2 cellular contexts compared by ENCODE assay signal in the genomic region with DNA sequence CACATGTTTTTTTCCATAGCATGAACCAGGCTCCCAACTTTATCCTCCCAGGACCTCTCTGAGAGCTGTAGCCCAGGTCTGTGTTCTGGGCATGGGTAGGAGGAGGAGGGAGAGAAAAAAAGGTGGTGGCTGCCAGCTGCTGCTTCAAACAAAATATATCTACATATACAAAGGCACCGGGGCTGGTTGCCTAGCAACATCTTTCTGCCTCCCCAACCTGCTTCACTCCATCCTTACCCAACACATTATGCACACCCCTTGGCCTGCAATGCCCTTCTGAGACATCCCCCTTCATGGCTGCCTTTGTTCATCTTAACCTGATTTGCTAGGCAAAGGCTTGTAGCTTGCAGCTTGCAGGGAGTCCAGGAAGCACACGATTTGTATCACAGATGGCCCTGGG.
TF ChIP-seq lines count a peak whose summit lies in the region.

No MANE protein-coding gene starts in this region.

TF ChIP-seq in SK-N-SH, 30 proteins besides CTCF, POLR2A, EP300 and RAD21:
- TF ChIP-seq ZBTB33 (IDR thresholded peaks at IDR 0.05; ENCODE audit: borderline replicate concordance, low read depth): no peak
- no peak for TF ChIP-seq ELF1 (IDR thresholded peaks at IDR 0.05)
- no peak for TF ChIP-seq REST (IDR thresholded peaks at IDR 0.05; ENCODE audit: low read depth, low read length)
- TF ChIP-seq, protein P1, sequence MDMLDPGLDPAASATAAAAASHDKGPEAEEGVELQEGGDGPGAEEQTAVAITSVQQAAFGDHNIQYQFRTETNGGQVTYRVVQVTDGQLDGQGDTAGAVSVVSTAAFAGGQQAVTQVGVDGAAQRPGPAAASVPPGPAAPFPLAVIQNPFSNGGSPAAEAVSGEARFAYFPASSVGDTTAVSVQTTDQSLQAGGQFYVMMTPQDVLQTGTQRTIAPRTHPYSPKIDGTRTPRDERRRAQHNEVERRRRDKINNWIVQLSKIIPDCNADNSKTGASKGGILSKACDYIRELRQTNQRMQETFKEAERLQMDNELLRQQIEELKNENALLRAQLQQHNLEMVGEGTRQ (IDR thresholded peaks at IDR 0.05; ENCODE audit: borderline replicate concordance, low read depth, low read length): no peak
- TF ChIP-seq SIN3A (IDR thresholded peaks at IDR 0.05; ENCODE audit: borderline replicate concordance, low read depth, low read length): no peak
- no peak for TF ChIP-seq SMC3 (IDR thresholded peaks at IDR 0.05; ENCODE audit: low read depth, low read length)
- TF ChIP-seq YY1 (IDR thresholded peaks at IDR 0.05; ENCODE audit: low read depth): no peak
- TF ChIP-seq CHD2 (IDR thresholded peaks at IDR 0.05; ENCODE audit: low read length, partially characterized antibody): no peak
- TF ChIP-seq IRF3 (IDR thresholded peaks at IDR 0.05; ENCODE audit: low read depth, low read length): no peak
- TF ChIP-seq, protein P2, sequence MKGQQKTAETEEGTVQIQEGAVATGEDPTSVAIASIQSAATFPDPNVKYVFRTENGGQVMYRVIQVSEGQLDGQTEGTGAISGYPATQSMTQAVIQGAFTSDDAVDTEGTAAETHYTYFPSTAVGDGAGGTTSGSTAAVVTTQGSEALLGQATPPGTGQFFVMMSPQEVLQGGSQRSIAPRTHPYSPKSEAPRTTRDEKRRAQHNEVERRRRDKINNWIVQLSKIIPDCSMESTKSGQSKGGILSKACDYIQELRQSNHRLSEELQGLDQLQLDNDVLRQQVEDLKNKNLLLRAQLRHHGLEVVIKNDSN (IDR thresholded peaks at IDR 0.05; ENCODE audit: borderline replicate concordance, low read depth): no peak
- TF ChIP-seq RFX5 (IDR thresholded peaks at IDR 0.05; ENCODE audit: low read length): no peak
- TF ChIP-seq GATA2 (CRISPR knock-in tag; IDR thresholded peaks at IDR 0.05): no peak
- TF ChIP-seq, protein P3, sequence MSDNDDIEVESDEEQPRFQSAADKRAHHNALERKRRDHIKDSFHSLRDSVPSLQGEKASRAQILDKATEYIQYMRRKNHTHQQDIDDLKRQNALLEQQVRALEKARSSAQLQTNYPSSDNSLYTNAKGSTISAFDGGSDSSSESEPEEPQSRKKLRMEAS (IDR thresholded peaks at IDR 0.05; ENCODE audit: low read depth): no peak
- no peak for TF ChIP-seq TEAD4 (IDR thresholded peaks at IDR 0.05; ENCODE audit: borderline replicate concordance, insufficient read depth)
- no peak for TF ChIP-seq MEF2A (IDR thresholded peaks at IDR 0.05; ENCODE audit: borderline replicate concordance, low read depth)
- TF ChIP-seq MXI1 (IDR thresholded peaks at IDR 0.05; ENCODE audit: low read depth, low read length): no peak
- TF ChIP-seq EZH2phosphoT487 (IDR thresholded peaks at IDR 0.05; ENCODE audit: borderline replicate concordance, low read depth): no peak
- TF ChIP-seq FOXJ3 (CRISPR knock-in tag; IDR thresholded peaks at IDR 0.05): no peak
- TF ChIP-seq TAF1 (IDR thresholded peaks at IDR 0.05; ENCODE audit: borderline replicate concordance, low read depth, low read length): no peak
- no peak for TF ChIP-seq TCF12 (IDR thresholded peaks at IDR 0.05)

TF ChIP-seq in SK-N-SH treated with all-trans-retinoic acid at 6 μM for 48 hours, 23 proteins besides CTCF, POLR2A, EP300 and RAD21 (continued from another document):
- TF ChIP-seq, protein P4, sequence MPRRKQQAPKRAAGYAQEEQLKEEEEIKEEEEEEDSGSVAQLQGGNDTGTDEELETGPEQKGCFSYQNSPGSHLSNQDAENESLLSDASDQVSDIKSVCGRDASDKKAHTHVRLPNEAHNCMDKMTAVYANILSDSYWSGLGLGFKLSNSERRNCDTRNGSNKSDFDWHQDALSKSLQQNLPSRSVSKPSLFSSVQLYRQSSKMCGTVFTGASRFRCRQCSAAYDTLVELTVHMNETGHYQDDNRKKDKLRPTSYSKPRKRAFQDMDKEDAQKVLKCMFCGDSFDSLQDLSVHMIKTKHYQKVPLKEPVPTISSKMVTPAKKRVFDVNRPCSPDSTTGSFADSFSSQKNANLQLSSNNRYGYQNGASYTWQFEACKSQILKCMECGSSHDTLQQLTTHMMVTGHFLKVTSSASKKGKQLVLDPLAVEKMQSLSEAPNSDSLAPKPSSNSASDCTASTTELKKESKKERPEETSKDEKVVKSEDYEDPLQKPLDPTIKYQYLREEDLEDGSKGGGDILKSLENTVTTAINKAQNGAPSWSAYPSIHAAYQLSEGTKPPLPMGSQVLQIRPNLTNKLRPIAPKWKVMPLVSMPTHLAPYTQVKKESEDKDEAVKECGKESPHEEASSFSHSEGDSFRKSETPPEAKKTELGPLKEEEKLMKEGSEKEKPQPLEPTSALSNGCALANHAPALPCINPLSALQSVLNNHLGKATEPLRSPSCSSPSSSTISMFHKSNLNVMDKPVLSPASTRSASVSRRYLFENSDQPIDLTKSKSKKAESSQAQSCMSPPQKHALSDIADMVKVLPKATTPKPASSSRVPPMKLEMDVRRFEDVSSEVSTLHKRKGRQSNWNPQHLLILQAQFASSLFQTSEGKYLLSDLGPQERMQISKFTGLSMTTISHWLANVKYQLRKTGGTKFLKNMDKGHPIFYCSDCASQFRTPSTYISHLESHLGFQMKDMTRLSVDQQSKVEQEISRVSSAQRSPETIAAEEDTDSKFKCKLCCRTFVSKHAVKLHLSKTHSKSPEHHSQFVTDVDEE (CRISPR knock-in tag; IDR thresholded peaks at IDR 0.05): no peak
- TF ChIP-seq CSDC2 (CRISPR knock-in tag; IDR thresholded peaks at IDR 0.05): no peak
- TF ChIP-seq, protein P5, sequence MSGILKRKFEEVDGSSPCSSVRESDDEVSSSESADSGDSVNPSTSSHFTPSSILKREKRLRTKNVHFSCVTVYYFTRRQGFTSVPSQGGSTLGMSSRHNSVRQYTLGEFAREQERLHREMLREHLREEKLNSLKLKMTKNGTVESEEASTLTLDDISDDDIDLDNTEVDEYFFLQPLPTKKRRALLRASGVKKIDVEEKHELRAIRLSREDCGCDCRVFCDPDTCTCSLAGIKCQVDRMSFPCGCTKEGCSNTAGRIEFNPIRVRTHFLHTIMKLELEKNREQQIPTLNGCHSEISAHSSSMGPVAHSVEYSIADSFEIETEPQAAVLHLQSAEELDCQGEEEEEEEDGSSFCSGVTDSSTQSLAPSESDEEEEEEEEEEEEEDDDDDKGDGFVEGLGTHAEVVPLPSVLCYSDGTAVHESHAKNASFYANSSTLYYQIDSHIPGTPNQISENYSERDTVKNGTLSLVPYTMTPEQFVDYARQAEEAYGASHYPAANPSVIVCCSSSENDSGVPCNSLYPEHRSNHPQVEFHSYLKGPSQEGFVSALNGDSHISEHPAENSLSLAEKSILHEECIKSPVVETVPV (CRISPR knock-in tag; IDR thresholded peaks at IDR 0.05): no peak
- TF ChIP-seq ZFP3 (CRISPR knock-in tag; IDR thresholded peaks at IDR 0.05): no peak
- no peak for TF ChIP-seq OSR1 (CRISPR knock-in tag; IDR thresholded peaks at IDR 0.05)
- TF ChIP-seq ZNF8 (CRISPR knock-in tag; IDR thresholded peaks at IDR 0.05): no peak
